1 cellular context compared by ENCODE assay signal in the genomic region with DNA sequence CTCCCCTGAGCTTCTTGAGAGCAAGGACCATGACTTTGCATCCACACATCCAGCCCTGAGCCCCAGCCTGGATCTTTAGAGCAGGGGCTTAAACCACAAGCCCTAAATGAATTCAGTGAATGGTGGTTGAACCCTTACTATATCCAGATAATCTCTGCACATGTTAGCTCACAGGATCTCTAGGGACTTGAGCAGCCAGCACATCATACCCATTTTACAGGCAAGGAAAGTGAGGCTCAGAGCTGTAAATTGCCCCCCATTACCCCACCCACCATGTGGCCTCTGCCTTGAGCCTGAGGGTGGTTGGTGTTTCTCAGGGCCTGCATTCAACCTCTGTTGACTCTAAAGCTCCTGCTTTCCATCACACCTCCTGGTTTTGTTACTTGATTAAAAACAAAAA.
TF ChIP-seq lines count a peak whose summit lies in the region.

No MANE protein-coding gene starts in this region.

TF ChIP-seq in K562, 482 proteins besides CTCF, POLR2A, EP300 and RAD21 (continued from another document):
- TF ChIP-seq RBM25 (IDR thresholded peaks at IDR 0.05; ENCODE audit: low read depth, low read length, severe bottlenecking) (peak; percentile 74), KDM1A (IDR thresholded peaks at IDR 0.05) (peak in 1 of 2 experiments; percentile 61; a peak in 1 of 4 replicates), FOXJ3 (CRISPR knock-in tag; IDR thresholded peaks at IDR 0.05) (no peak)
